Comparison of ENCODE assay signal across 15 cellular contexts in genomic region chr3:120114981-120115380, GRCh38.
"Had no signal": no experiment of that assay in that cellular context is flagged by ENCODE, and none has a peak within 500 bp of the region (broad histone marks: within the 10 kb centered on the region; RNA-seq: fewer than 3 reads in every experiment).

No MANE protein-coding gene starts in this region.

- H3K36me3 ChIP-seq: colonic mucosa, prostate gland, right lobe of liver, suprapubic skin, upper lobe of left lung had no signal

- DNase-seq: activated CD4-positive, alpha-beta T cell treated with anti-CD3 and anti-CD28 coated beads for 1 hour; activated CD4-positive, alpha-beta T cell treated with anti-CD3 and anti-CD28 coated beads, Interleukin-2, amount 50 U/mL, for 48 hours; activated gamma-delta T cell; activated T-cell treated with anti-CD3 and anti-CD28 coated beads, Interleukin-2, amount 50 U/mL, for 4 hours; anterior cingulate cortex; colonic mucosa; glutamatergic neuron; right lobe of liver; stimulated activated CD8-positive, alpha-beta memory T cell treated with anti-CD3 and anti-CD28 coated beads, Interleukin-4, amount 100 ng/mL, for 48 hours; stimulated activated naive CD8-positive, alpha-beta T cell treated with anti-CD3 and anti-CD28 coated beads, Interleukin-15, Interleukin-2, amounts not matched to agents 100 U/mL and 50 U/mL, for 24 hours; T-helper 9 cell; upper lobe of left lung had no signal

- ATAC-seq: activated T-cell treated with anti-CD3 and anti-CD28 coated beads, Interleukin-2, amount 50 U/mL, for 4 hours; natural killer cell treated with Interleukin-12 subunit alpha and Interleukin-12 subunit beta and Interleukin-15 and Interleukin-18, amount 100 ng/mL, for 72 hours; right lobe of liver; stimulated activated naive CD8-positive, alpha-beta T cell treated with anti-CD3 and anti-CD28 coated beads, Interleukin-15, Interleukin-2, amounts not matched to agents 100 U/mL and 50 U/mL, for 24 hours had no signal

- H3K27me3 ChIP-seq: colonic mucosa, right lobe of liver, suprapubic skin, upper lobe of left lung had no signal

- H3K4me3 ChIP-seq: colonic mucosa, prostate gland, right lobe of liver, suprapubic skin, upper lobe of left lung had no signal
